In the genomic region with DNA sequence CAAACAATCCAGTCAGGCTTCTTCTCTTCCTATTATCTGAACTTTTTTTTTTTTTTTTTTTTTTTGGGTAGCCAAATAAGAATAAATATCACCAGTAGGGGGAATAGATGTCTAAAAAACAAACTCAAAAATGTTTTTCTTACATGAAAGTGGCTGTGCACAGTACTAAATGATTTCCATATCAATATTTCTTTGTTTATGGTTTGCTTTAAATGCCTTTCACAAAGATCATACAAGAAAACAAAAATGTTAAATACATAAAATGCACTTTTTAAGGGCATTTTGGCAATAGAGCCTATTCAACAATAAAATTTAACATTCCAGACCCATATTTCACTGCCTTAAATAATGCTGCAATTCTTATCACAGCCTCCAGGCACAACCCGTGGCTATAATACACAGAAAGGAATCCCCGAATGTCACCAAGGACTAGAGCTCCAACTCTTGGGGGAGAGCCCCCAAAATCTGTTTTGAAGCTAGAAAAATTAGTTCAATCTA, we compare ENCODE assay signal across 9 cellular contexts.
A peak's percentile ranks its signal among the peaks of the same experiment; 100 is the strongest.
DNase-seq lines count a peak whose midpoint lies in the region; ATAC-seq, FAIRE-seq and TF ChIP-seq lines count a peak whose summit lies in the region.
"Had no signal": no experiment of that assay in that cellular context is flagged by ENCODE, and none has a peak within 500 bp of the region (broad histone marks: within the 10 kb centered on the region; RNA-seq: fewer than 3 reads in every experiment).

No MANE protein-coding gene starts in this region.

- DNase-seq in DMS114 treated with DMSO at 0.1 percent for 48 hours (lab: John Stamatoyannopoulos, UW; ENCODE audit: unreplicated experiment) (peak; percentile 20), Karpas-422 (peak; percentile 45), K562 (ENCODE audit: extremely low read depth in 1 of 4, low spot score in 3 of 4) (peak in 2 of 4 experiments; percentile 12), neural crest cell (ENCODE audit: low read depth, low spot score) (no peak), NCI-H2196 (lab: John Stamatoyannopoulos, UW; ENCODE audit: unreplicated experiment) (no peak), NCI-H774 (lab: John Stamatoyannopoulos, UW) (no peak), NCI-H2029 (lab: John Stamatoyannopoulos, UW) (no peak)
- no peak for DNase-seq in activated T-helper 1 cell treated with anti-CD3 and anti-CD28 coated beads, Interleukin-12 subunit alpha, Interleukin-12 subunit beta, Interleukin-2, Interleukin-4 antibody, amounts not matched to agents 30 ng/mL and 10 ng/mL and 1 ng/mL, durations not matched to agents 14 hours and 24 hours and 36 hours (ENCODE audit: low spot score)
- DNase-seq: colonic mucosa had no signal

- POLR2A ChIA-PET in K562 (lab: Yijun Ruan, JAX): interaction anchor here (0.7 kb wide), 1 partner anchor 8 kb away, joined by 3 read pairs; no protein-coding TSS in a partner anchor

- H3K79me2 ChIP-seq in Karpas-422 (ENCODE audit: low read length) (no peaks in the 10 kb centered on the region), K562 (ENCODE audit: control insufficient read depth, insufficient read depth, low read length) (no peaks in the 10 kb centered on the region)

- H3K4me1 ChIP-seq in Karpas-422 (ENCODE audit: low read length) (no peaks in the 10 kb centered on the region), K562 (replicated peaks in 1 of 2; ENCODE audit: control insufficient read depth in 2 of 2, insufficient read depth in 2 of 2, low read length in 2 of 2) (no peaks in the 10 kb centered on the region)
- H3K4me1 ChIP-seq: colonic mucosa had no signal

- no peaks in the 10 kb centered on the region for H4K20me1 ChIP-seq in Karpas-422 (ENCODE audit: insufficient read depth, low read depth, low read length)
- no peaks in the 10 kb centered on the region for H4K20me1 ChIP-seq in K562 (replicated peaks; ENCODE audit: control insufficient read depth, insufficient read depth, low read length)

- TF ChIP-seq RAD21 in K562 (CRISPR knock-in tag; conservative IDR thresholded peaks at IDR 0.05 in 1 of 2, IDR thresholded peaks at IDR 0.05 in 1 of 2): peak; percentile 41 to 44

- no peaks in the 10 kb centered on the region for H3K36me3 ChIP-seq in Karpas-422 (ENCODE audit: insufficient read depth, low read length)
- no peaks in the 10 kb centered on the region for H3K36me3 ChIP-seq in K562 (ENCODE audit: control insufficient read depth, insufficient read depth, low read length)
- H3K36me3 ChIP-seq: colonic mucosa had no signal

- no peak overlapping the region for H3K4me3 ChIP-seq in Karpas-422 (ENCODE audit: low read length)
- no peak overlapping the region for H3K4me3 ChIP-seq in K562
- H3K4me3 ChIP-seq: colonic mucosa had no signal

- H3K9me1 ChIP-seq in K562 (ENCODE audit: control insufficient read depth, insufficient read depth, low read length): no peaks in the 10 kb centered on the region

- H3K9me3 ChIP-seq in Karpas-422 (ENCODE audit: low read length) (no peaks in the 10 kb centered on the region), K562 (replicated peaks; ENCODE audit: control insufficient read depth, insufficient read depth, low read depth, low read length) (no peaks in the 10 kb centered on the region)
- H3K9me3 ChIP-seq: colonic mucosa had no signal

- peaks cover under 1% of the 10 kb centered on the region for H3K9me3 Mint-ChIP-seq in neural crest cell
- no peaks in the 10 kb centered on the region for H3K9me3 Mint-ChIP-seq in activated T-helper 1 cell treated with anti-CD3 and anti-CD28 coated beads, Interleukin-12 subunit alpha, Interleukin-12 subunit beta, Interleukin-2, Interleukin-4 antibody, amounts not matched to agents 30 ng/mL and 10 ng/mL and 1 ng/mL, durations not matched to agents 14 hours and 24 hours and 36 hours

- peaks cover 6% of the 10 kb centered on the region for H3K27me3 Mint-ChIP-seq in neural crest cell (ENCODE audit: low read depth)
- H3K27me3 Mint-ChIP-seq in activated T-helper 1 cell treated with anti-CD3 and anti-CD28 coated beads, Interleukin-12 subunit alpha, Interleukin-12 subunit beta, Interleukin-2, Interleukin-4 antibody, amounts not matched to agents 30 ng/mL and 10 ng/mL and 1 ng/mL, durations not matched to agents 14 hours and 24 hours and 36 hours (ENCODE audit: insufficient read depth): peaks cover 5% of the 10 kb centered on the region

- H3K4me2 ChIP-seq in Karpas-422 (ENCODE audit: low read depth, low read length, poor library complexity, severe bottlenecking) (no peak overlapping the region), K562 (ENCODE audit: insufficient read depth, low read length) (no peak overlapping the region)

- no TSS peak for BruUV-seq in K562 (replicated peaks; lab: Mats Ljungman, UMichigan)

- CTCF ChIA-PET in K562 (lab: Yijun Ruan, JAX; ENCODE audit: low intra/inter-chr PET ratio): interaction anchor here (1.0 to 1.4 kb wide), 3 partner anchors 105 to 141 kb away, joined by 3 to 8 read pairs (median 4); no protein-coding TSS in a partner anchor

- in situ Hi-C loops in K562 (cut with MboI): no loop called here

- H3K9me2 ChIP-seq in Karpas-422 (replicated peaks; ENCODE audit: insufficient read depth, low read length): no peaks in the 10 kb centered on the region

- H2AFZ ChIP-seq in Karpas-422 (ENCODE audit: low read length): no peak overlapping the region
- H2AFZ ChIP-seq in K562 (ENCODE audit: low read depth, low read length): no peak overlapping the region

- H3K4me3 Mint-ChIP-seq in neural crest cell: no peak overlapping the region
- no peak overlapping the region for H3K4me3 Mint-ChIP-seq in activated T-helper 1 cell treated with anti-CD3 and anti-CD28 coated beads, Interleukin-12 subunit alpha, Interleukin-12 subunit beta, Interleukin-2, Interleukin-4 antibody, amounts not matched to agents 30 ng/mL and 10 ng/mL and 1 ng/mL, durations not matched to agents 14 hours and 24 hours and 36 hours

- H3K27ac ChIP-seq in Karpas-422 (ENCODE audit: low read length) (no peak overlapping the region), K562 (ENCODE audit: extremely low read depth, low read depth, low read length) (no peak overlapping the region)
- H3K27ac ChIP-seq: colonic mucosa had no signal

- H3K27ac Mint-ChIP-seq in neural crest cell (ENCODE audit: unreplicated experiment): no peak overlapping the region
- H3K27ac Mint-ChIP-seq in activated T-helper 1 cell treated with anti-CD3 and anti-CD28 coated beads, Interleukin-12 subunit alpha, Interleukin-12 subunit beta, Interleukin-2, Interleukin-4 antibody, amounts not matched to agents 30 ng/mL and 10 ng/mL and 1 ng/mL, durations not matched to agents 14 hours and 24 hours and 36 hours: no peak overlapping the region

- no peaks in the 10 kb centered on the region for H3K36me3 Mint-ChIP-seq in neural crest cell (ENCODE audit: low read depth)
- no peaks in the 10 kb centered on the region for H3K36me3 Mint-ChIP-seq in activated T-helper 1 cell treated with anti-CD3 and anti-CD28 coated beads, Interleukin-12 subunit alpha, Interleukin-12 subunit beta, Interleukin-2, Interleukin-4 antibody, amounts not matched to agents 30 ng/mL and 10 ng/mL and 1 ng/mL, durations not matched to agents 14 hours and 24 hours and 36 hours (ENCODE audit: low read depth)

- no peak for TF ChIP-seq EP300 in K562 (IDR thresholded peaks at IDR 0.05; ENCODE audit: low read length)

- peaks cover 7% of the 10 kb centered on the region for H3K4me1 Mint-ChIP-seq in neural crest cell
- H3K4me1 Mint-ChIP-seq in activated T-helper 1 cell treated with anti-CD3 and anti-CD28 coated beads, Interleukin-12 subunit alpha, Interleukin-12 subunit beta, Interleukin-2, Interleukin-4 antibody, amounts not matched to agents 30 ng/mL and 10 ng/mL and 1 ng/mL, durations not matched to agents 14 hours and 24 hours and 36 hours (ENCODE audit: low read depth): no peaks in the 10 kb centered on the region

- intact Hi-C loops in K562 (cut with micrococcal nuclease): loop anchor here (5.0 to 10.0 kb wide), 2 partner anchors 40 to 118 kb away; no protein-coding TSS in a partner anchor
- intact Hi-C loops in activated T-helper 1 cell treated with anti-CD3 and anti-CD28 coated beads, Interleukin-12 subunit alpha, Interleukin-12 subunit beta, Interleukin-2, Interleukin-4 antibody, amounts not matched to agents 30 ng/mL and 10 ng/mL and 1 ng/mL, durations not matched to agents 14 hours and 24 hours and 36 hours (cut with micrococcal nuclease): loop anchor here (10.0 kb wide), 1 partner anchor 398 kb away; no protein-coding TSS in a partner anchor

- ATAC-seq in K562: peak; percentile 77

- no peaks in the 10 kb centered on the region for H3K27me3 ChIP-seq in Karpas-422 (ENCODE audit: low read length)
- peaks cover 31 to 45% of the 10 kb centered on the region in 2 experiments for H3K27me3 ChIP-seq in K562 (ENCODE audit: control insufficient read depth in 2 of 2, insufficient read depth in 2 of 2, low read length in 2 of 2)
- H3K27me3 ChIP-seq: colonic mucosa had no signal

- H3K9ac ChIP-seq in Karpas-422 (ENCODE audit: low read length) (no peak overlapping the region), K562 (ENCODE audit: insufficient read depth in 1 of 2, low read depth in 2 of 2, low read length in 2 of 2) (no peak overlapping the region)

- 0% methylated on average over 2 of the region's 2 CpGs for WGBS in K562 (ENCODE audit: insufficient coverage, low coverage, missing lambda C conversion rate)

- FAIRE-seq in K562 (lab: Jason Lieb, UNC): peak; percentile 75

- TF ChIP-seq CTCF in K562 (IDR thresholded peaks at IDR 0.05 in 2 of 3, conservative IDR thresholded peaks at IDR 0.05 in 1 of 3; ENCODE audit: insufficient read depth in 2 of 3, low read depth in 1 of 3, low read length in 3 of 3): peak; percentile 15 to 36 (median 15); a peak in 3 of 6 replicates
- TF ChIP-seq CTCF in neural crest cell (conservative IDR thresholded peaks at IDR 0.05): peak; percentile 47

- TF ChIP-seq POLR2A in K562 (conservative IDR thresholded peaks at IDR 0.05): no peak

TF ChIP-seq in K562, 482 proteins besides CTCF, POLR2A, EP300 and RAD21:
- peak; percentile 69 for TF ChIP-seq ZNF384 (IDR thresholded peaks at IDR 0.05; ENCODE audit: low read depth, low read length)
- TF ChIP-seq GATAD2A (IDR thresholded peaks at IDR 0.05): no peak

Comparison
In these comparisons a context has a peak if more than half of its experiments do, and no peak if none do; other contexts are left out.
1. DNase-seq: peak in DMS114 treated with DMSO at 0.1 percent for 48 hours (single experiment) and Karpas-422 (single experiment); none in neural crest cell (single experiment), NCI-H2196 (single experiment), NCI-H774 (single experiment), NCI-H2029 (single experiment) and activated T-helper 1 cell treated with anti-CD3 and anti-CD28 coated beads, Interleukin-12 subunit alpha, Interleukin-12 subunit beta, Interleukin-2, Interleukin-4 antibody, amounts not matched to agents 30 ng/mL and 10 ng/mL and 1 ng/mL, durations not matched to agents 14 hours and 24 hours and 36 hours (single experiment).